Comparison of ENCODE assay signal across 10 cellular contexts in genomic region chr1:199859525-199859924, GRCh38.
DNase-seq lines count a peak whose midpoint lies in the region; ATAC-seq and TF ChIP-seq lines count a peak whose summit lies in the region.
"Had no signal": no experiment of that assay in that cellular context is flagged by ENCODE, and none has a peak within 500 bp of the region (broad histone marks: within the 10 kb centered on the region; RNA-seq: fewer than 3 reads in every experiment).

No MANE protein-coding gene starts in this region.

- H3K36me3 ChIP-seq in fibroblast of lung (ENCODE audit: control insufficient read depth, insufficient read depth, low read length) (no peaks in the 10 kb centered on the region), spleen (no peaks in the 10 kb centered on the region), ascending aorta (no peaks in the 10 kb centered on the region)

- DNase-seq in activated CD4-positive, alpha-beta T cell treated with anti-CD3 and anti-CD28 coated beads for 36 hours: no peak
- DNase-seq in activated CD4-positive, alpha-beta T cell treated with anti-CD3 and anti-CD28 coated beads for 48 hours: no peak
- DNase-seq in OCI-M1 (lab: John Stamatoyannopoulos, UW) (peak; percentile 79), fibroblast of lung (ENCODE audit: low read depth in 2 of 2) (peak; percentile 63 to 79), spleen (no peak), COLO668 (lab: John Stamatoyannopoulos, UW; ENCODE audit: unreplicated experiment) (no peak), NCI-H1436 treated with DMSO at 0.1 percent for 48 hours (lab: John Stamatoyannopoulos, UW) (no peak), ascending aorta (ENCODE audit: low spot score in 2 of 2) (no peak)
- DNase-seq: CD4-positive, CD25-positive, alpha-beta regulatory T cell; NCI-H2081 treated with DMSO at 0.1 percent for 48 hours had no signal

- H3K9me3 ChIP-seq in fibroblast of lung (ENCODE audit: control insufficient read depth, insufficient read depth, low read depth, low read length) (no peaks in the 10 kb centered on the region), spleen (no peaks in the 10 kb centered on the region), ascending aorta (no peaks in the 10 kb centered on the region)

- TF ChIP-seq POLR2A in spleen (IDR thresholded peaks at IDR 0.05): no peak

- H3K27ac ChIP-seq in fibroblast of lung (ENCODE audit: insufficient read depth, low read length) (peak overlapping the region; percentile 8), spleen (peak overlapping the region in 6 of 8 donors; percentile 31 to 91 (median 54)), ascending aorta (no peak overlapping the region)

- TF ChIP-seq CTCF in fibroblast of lung (conservative IDR thresholded peaks at IDR 0.05 in 1 of 2, IDR thresholded peaks at IDR 0.05 in 1 of 2; ENCODE audit: low read depth in 1 of 2, low read length in 2 of 2): no peak
- no peak for TF ChIP-seq CTCF in spleen (IDR thresholded peaks at IDR 0.05 in 8 of 11, conservative IDR thresholded peaks at IDR 0.05 in 3 of 11)
- TF ChIP-seq CTCF in ascending aorta (IDR thresholded peaks at IDR 0.05): no peak

- H3K4me3 Mint-ChIP-seq in activated CD4-positive, alpha-beta T cell treated with anti-CD3 and anti-CD28 coated beads for 36 hours: no peak overlapping the region
- H3K4me3 Mint-ChIP-seq: CD4-positive, CD25-positive, alpha-beta regulatory T cell had no signal

- no peaks in the 10 kb centered on the region for H3K9me3 Mint-ChIP-seq in activated CD4-positive, alpha-beta T cell treated with anti-CD3 and anti-CD28 coated beads for 36 hours (ENCODE audit: low read depth)

- 2 to 9% (median 4%) methylated on average over 3 of the region's 3 CpGs for WGBS in spleen, 5 donors

- no peak overlapping the region for H3K27ac Mint-ChIP-seq in activated CD4-positive, alpha-beta T cell treated with anti-CD3 and anti-CD28 coated beads for 36 hours
- H3K27ac Mint-ChIP-seq: CD4-positive, CD25-positive, alpha-beta regulatory T cell had no signal

- no peak overlapping the region for H3K4me2 ChIP-seq in fibroblast of lung (ENCODE audit: extremely low read depth, insufficient read depth, low read length)

- H3K9ac ChIP-seq in fibroblast of lung (ENCODE audit: insufficient read depth, low read length): no peak overlapping the region

- H3K4me3 ChIP-seq in fibroblast of lung (replicated peaks in 1 of 4; ENCODE audit: control extremely low read depth in 1 of 4, insufficient read depth in 1 of 4, low read depth in 3 of 4, low read length in 4 of 4): no peak overlapping the region
- H3K4me3 ChIP-seq in spleen: peak overlapping the region in 1 of 8 donors; percentile 6
- H3K4me3 ChIP-seq in ascending aorta: no peak overlapping the region

- no peak overlapping the region for H2AFZ ChIP-seq in fibroblast of lung (ENCODE audit: low read length)

- H3K4me1 Mint-ChIP-seq in activated CD4-positive, alpha-beta T cell treated with anti-CD3 and anti-CD28 coated beads for 36 hours: peaks cover 8% of the 10 kb centered on the region

- CTCF ChIA-PET in activated CD4-positive, alpha-beta T cell treated with anti-CD3 and anti-CD28 coated beads for 36 hours (lab: Charles Lee): interaction anchor here (0.7 kb wide), 1 partner anchor 10 kb away, joined by 4 read pairs; no protein-coding TSS in a partner anchor

- peaks cover 11% of the 10 kb centered on the region for H3K27me3 Mint-ChIP-seq in activated CD4-positive, alpha-beta T cell treated with anti-CD3 and anti-CD28 coated beads for 36 hours

- H3K27me3 ChIP-seq in fibroblast of lung (ENCODE audit: control insufficient read depth, insufficient read depth, low read length) (no peaks in the 10 kb centered on the region), spleen (replicated peaks in 1 of 7) (peaks cover 0 to 9% (median 0%) of the 10 kb centered on the region in 7 donors), ascending aorta (no peaks in the 10 kb centered on the region)

- H4K20me1 ChIP-seq in fibroblast of lung (ENCODE audit: control insufficient read depth, extremely low read depth, insufficient read depth, low read length): no peaks in the 10 kb centered on the region

- H3K79me2 ChIP-seq in fibroblast of lung (ENCODE audit: control insufficient read depth, insufficient read depth, low read length): no peaks in the 10 kb centered on the region

- H3K36me3 Mint-ChIP-seq in activated CD4-positive, alpha-beta T cell treated with anti-CD3 and anti-CD28 coated beads for 36 hours (ENCODE audit: low read depth): no peaks in the 10 kb centered on the region
- H3K36me3 Mint-ChIP-seq: CD4-positive, CD25-positive, alpha-beta regulatory T cell had no signal

- POLR2A ChIA-PET in activated CD4-positive, alpha-beta T cell treated with anti-CD3 and anti-CD28 coated beads for 36 hours (lab: Charles Lee): no interaction called here

- intact Hi-C loops in activated CD4-positive, alpha-beta T cell treated with anti-CD3 and anti-CD28 coated beads for 36 hours (cut with DNase I, micrococcal nuclease): no loop called here
- intact Hi-C loops in spleen (cut with DNase I; ENCODE audit: low total_unique reads): no loop called here
- intact Hi-C loops in ascending aorta (cut with DNase I): no loop called here

- peak; percentile 49 for ATAC-seq in activated CD4-positive, alpha-beta T cell treated with anti-CD3 and anti-CD28 coated beads for 36 hours

- peaks cover 2% of the 10 kb centered on the region for H3K4me1 ChIP-seq in fibroblast of lung (ENCODE audit: control insufficient read depth, extremely low read depth, insufficient read depth, low read length)
- peaks cover 0 to 23% (median 6%) of the 10 kb centered on the region in 6 donors for H3K4me1 ChIP-seq in spleen
- no peaks in the 10 kb centered on the region for H3K4me1 ChIP-seq in ascending aorta

Comparison
In these comparisons a context has a peak if more than half of its experiments do, and no peak if none do; other contexts are left out.
1. DNase-seq: peak in OCI-M1 (single experiment) and fibroblast of lung (2 of 2); none in activated CD4-positive, alpha-beta T cell treated with anti-CD3 and anti-CD28 coated beads for 36 hours (single experiment), activated CD4-positive, alpha-beta T cell treated with anti-CD3 and anti-CD28 coated beads for 48 hours (single experiment), spleen (single experiment), COLO668 (single experiment), NCI-H1436 treated with DMSO at 0.1 percent for 48 hours (single experiment) and ascending aorta (0 of 2).
2. H3K27ac ChIP-seq: peak in fibroblast of lung (single experiment) and spleen (6 of 8); none in ascending aorta (0 of 2).